8 cellular contexts compared by ENCODE assay signal in genomic region chr22:41403532-41404318, GRCh38. TPM values are rescaled to one million over a fixed set of nuclear protein-coding genes. Genes with fewer than 3 reads are reported as not detected.
DNase-seq lines count a peak whose midpoint lies in the region; ATAC-seq and TF ChIP-seq lines count a peak whose summit lies in the region.

No MANE protein-coding gene starts in this region.

- 7 to 8% methylated on average over 16 to 18 of the region's 18 CpGs for WGBS in aorta, 2 donors

- peak; percentile 99 for TF ChIP-seq CTCF in left ventricle myocardium inferior (IDR thresholded peaks at IDR 0.05; ENCODE audit: borderline replicate concordance)

- peak overlapping the region; percentile 96 for H3K27ac ChIP-seq in angular gyrus (ENCODE audit: low read depth, low read length)
- peak overlapping the region; percentile 87 for H3K27ac ChIP-seq in left ventricle myocardium inferior (replicated peaks)
- peak overlapping the region in 1 of 2 donors; percentile 30 for H3K27ac ChIP-seq in aorta (ENCODE audit: low read depth in 1 of 2, low read length in 2 of 2)

- H3K4me3 ChIP-seq in left ventricle myocardium inferior (no peak overlapping the region), aorta (ENCODE audit: low read length in 2 of 2) (no peak overlapping the region)

- ATAC-seq in aorta (ENCODE audit: low FRiP score): peak; percentile 96

- peaks cover 34% of the 10 kb centered on the region for H3K4me1 ChIP-seq in left ventricle myocardium inferior
- no peaks in the 10 kb centered on the region for H3K4me1 ChIP-seq in aorta (ENCODE audit: control insufficient read depth in 1 of 2, insufficient read depth in 2 of 2, low read length in 2 of 2)

- no peaks in the 10 kb centered on the region for H3K27me3 ChIP-seq in left ventricle myocardium inferior (ENCODE audit: low read depth)
- H3K27me3 ChIP-seq in aorta (ENCODE audit: control insufficient read depth in 1 of 2, insufficient read depth in 2 of 2, low read length in 1 of 2): no peaks in the 10 kb centered on the region

- H3K36me3 ChIP-seq in left ventricle myocardium inferior (peaks cover 6% of the 10 kb centered on the region), aorta (ENCODE audit: control insufficient read depth in 1 of 2, insufficient read depth in 2 of 2, low read length in 1 of 2) (no peaks in the 10 kb centered on the region)

- DNase-seq in DMS53 (lab: John Stamatoyannopoulos, UW) (peak; percentile 89), H4 (ENCODE audit: low spot score) (peak; percentile 97), NCI-H146 treated with DMSO at 0.1 percent for 48 hours (lab: John Stamatoyannopoulos, UW; ENCODE audit: unreplicated experiment) (peak; percentile 17), T-helper 9 cell (peak; percentile 70), left ventricle myocardium inferior (peak; percentile 91), renal cortical epithelial cell (ENCODE audit: low read depth) (peak; percentile 81), aorta (peak; percentile 97)

- intact Hi-C loops in left ventricle myocardium inferior (cut with micrococcal nuclease) (loop anchor here (5.0 kb wide), 1 partner anchor 114 kb away; no protein-coding TSS in a partner anchor), aorta (cut with DNase I) (loop anchor here (1.0 to 2.0 kb wide), 3 partner anchors 113 to 123 kb away; no protein-coding TSS in a partner anchor)

- no peaks in the 10 kb centered on the region for H3K9me3 ChIP-seq in left ventricle myocardium inferior (replicated peaks)
- no peaks in the 10 kb centered on the region for H3K9me3 ChIP-seq in aorta (ENCODE audit: control insufficient read depth, low read length)

RNA-seq across cellular contexts. Expression of gene TEF, which starts 22.0 kb away (rescaled TPM):
- 8.6 and 11.0 TPM in 2 replicates for total RNA-seq in H4 (2014; rRNA removed; shearing (Covaris generic))
- total RNA-seq in left ventricle myocardium inferior: 20.1 TPM
- 2.3 and 7.6 TPM in 2 replicates for total RNA-seq in renal cortical epithelial cell
- 10 to 100 TPM in 1 of 2 donors, 1 to 10 TPM in 1; 8.6 to 23.3 TPM for total RNA-seq in aorta
- 10 to 100 TPM in 1 of 2 donors, 1 to 10 TPM in 1; 9.0 to 19.4 TPM for polyA plus RNA-seq in aorta

RNA-seq across cellular contexts. Expression of gene TOB2, which starts 42.9 kb away (rescaled TPM):
- total RNA-seq in H4 (2014; rRNA removed; shearing (Covaris generic)): 8.6 and 10.4 TPM in 2 replicates
- total RNA-seq in left ventricle myocardium inferior (63.6 TPM), renal cortical epithelial cell (12.2 and 35.9 TPM in 2 replicates), aorta (10 to 100 TPM; 47.7 to 55.9 TPM)
- 10 to 100 TPM; 12.9 to 15.5 TPM for polyA plus RNA-seq in aorta

Comparison
In these comparisons a context has a peak if more than half of its experiments do, and no peak if none do; other contexts are left out.
1. DNase-seq: peak in every context shown above with its lines; median percentile 97 in H4; 97 in aorta; 91 in left ventricle myocardium inferior; 89 in DMS53; 81 in renal cortical epithelial cell; 70 in T-helper 9 cell; 17 in NCI-H146 treated with DMSO at 0.1 percent for 48 hours.